8 cellular contexts compared by ENCODE assay signal in the genomic region with DNA sequence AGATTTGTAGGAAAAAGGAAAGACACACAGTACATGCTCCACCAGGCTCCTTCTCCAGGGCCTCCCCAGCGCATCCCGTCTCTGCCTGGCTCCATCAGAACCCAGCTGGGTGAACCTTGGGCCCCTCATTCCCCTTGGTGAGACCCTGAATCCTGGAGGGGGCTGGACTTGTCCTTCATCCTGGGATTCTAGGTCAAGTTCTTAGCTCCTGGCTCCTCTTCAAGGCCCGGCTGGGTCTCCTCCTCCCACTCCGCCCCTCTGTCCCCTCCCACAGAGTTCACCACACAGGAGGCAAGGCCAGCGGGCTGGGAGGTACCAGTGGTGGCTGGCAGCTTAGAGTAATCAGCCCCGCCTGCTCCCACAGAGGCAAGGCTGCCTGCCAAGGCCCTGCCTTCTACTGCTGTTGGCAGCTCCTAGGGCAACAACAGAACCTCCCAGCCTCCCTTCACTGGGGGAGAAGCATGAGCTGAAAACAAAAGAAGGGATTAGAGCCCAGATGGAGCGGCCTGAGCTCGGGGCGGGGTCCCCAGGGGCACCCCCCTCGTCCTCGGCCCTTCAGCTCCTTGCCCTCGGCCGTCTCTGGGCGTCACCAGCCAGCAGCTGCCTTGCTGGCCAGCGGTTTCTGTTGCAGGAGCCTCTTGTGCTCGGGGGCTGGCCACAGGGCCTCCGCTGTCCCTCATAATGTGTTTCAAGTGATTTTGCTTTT. TPM values are rescaled to one million over a fixed set of nuclear protein-coding genes. Genes with fewer than 3 reads are reported as not detected.
DNase-seq lines count a peak whose midpoint lies in the region; ATAC-seq and TF ChIP-seq lines count a peak whose summit lies in the region.

No MANE protein-coding gene starts in this region.

- H3K4me3 ChIP-seq in BLaER1 (peak overlapping the region; percentile 35), ascending aorta (peak overlapping the region; percentile 48 to 58)

- no peaks in the 10 kb centered on the region for H3K36me3 ChIP-seq in BLaER1
- no peaks in the 10 kb centered on the region for H3K36me3 ChIP-seq in ascending aorta

- H4K5ac ChIP-seq in H9 (ENCODE audit: insufficient read length, low read depth, low read length) = no peak overlapping the region

- no peak overlapping the region for H2BK20ac ChIP-seq in H9 (ENCODE audit: low read depth, low read length, poor library complexity, severe bottlenecking)

- H3K23ac ChIP-seq in H9 (ENCODE audit: insufficient read length, low read depth, low read length) = no peak overlapping the region

- peak overlapping the region in 2 of 3 experiments; percentile 44 to 92; a peak in 2 of 7 replicates for H3K27ac Mint-ChIP-seq in H9

- H3K27ac ChIP-seq in BLaER1 (peak overlapping the region; percentile 85), H9 (ENCODE audit: insufficient read length, low read depth, low read length) (no peak overlapping the region), ascending aorta (peak overlapping the region; percentile 95 to 97)

- no peak overlapping the region for H4K8ac ChIP-seq in H9 (replicated peaks; ENCODE audit: insufficient read length, low read depth, low read length)

- peaks cover 3% of the 10 kb centered on the region; the same call in 1 of the 2 replicates for H3K27me3 Mint-ChIP-seq in H9 (ENCODE audit: low read depth)

- no peak overlapping the region for H3K4me3 Mint-ChIP-seq in H9

- H3K4me1 ChIP-seq in BLaER1 (peaks cover 99% of the 10 kb centered on the region), H9 (ENCODE audit: insufficient read depth, low read length) (no peaks in the 10 kb centered on the region; the same call in 1 of the 2 replicates), ascending aorta (peaks cover 11 to 33% of the 10 kb centered on the region in 2 donors)

- no peaks in the 10 kb centered on the region; a peak in 1 of 7 replicates for H3K36me3 Mint-ChIP-seq in H9 (ENCODE audit: insufficient read depth in 1 of 3, low read depth in 3 of 3)

- H3K79me2 ChIP-seq in H9 (ENCODE audit: insufficient read depth, low read length) = no peaks in the 10 kb centered on the region

- H4K20me1 ChIP-seq in BLaER1 (no peaks in the 10 kb centered on the region), H9 (ENCODE audit: control insufficient read depth, insufficient read depth, insufficient read length) (no peaks in the 10 kb centered on the region)

- no peak overlapping the region for H2BK120ac ChIP-seq in H9 (ENCODE audit: low read depth, low read length, poor library complexity, severe bottlenecking)

- H3K9ac ChIP-seq in BLaER1 (peak overlapping the region; percentile 73), H9 (ENCODE audit: extremely low read depth, insufficient read length, low read length) (no peak overlapping the region)

- WGBS in H9 (ENCODE audit: extremely low coverage, insufficient read length, low lambda C conversion rate) = no CpG with 5 or more reads among the region's 17 CpGs

- H3K9me3 ChIP-seq in BLaER1 (no peaks in the 10 kb centered on the region), H9 (ENCODE audit: control insufficient read depth, low read depth, low read length) (no peaks in the 10 kb centered on the region), ascending aorta (no peaks in the 10 kb centered on the region)

- peak overlapping the region; percentile 50 for H3K14ac ChIP-seq in H9 (ENCODE audit: insufficient read depth, low read length)

- ATAC-seq in left cardiac atrium (peak; percentile 92 to 93), GM21526 (IDR thresholded peaks at IDR 0.05; ENCODE audit: low FRiP score, unreplicated experiment) (no peak)

- H3T11ph ChIP-seq in H9 (ENCODE audit: low read length) = no peak overlapping the region

- no peak overlapping the region for H3K56ac ChIP-seq in H9 (ENCODE audit: insufficient read length, low read depth, low read length)

- DNase-seq in H9 (peak; percentile 85), NCI-H510A treated with DMSO at 0.1 percent for 48 hours (lab: John Stamatoyannopoulos, UW) (peak; percentile 95), ascending aorta (ENCODE audit: low spot score in 2 of 2) (peak; percentile 97 to 99), left cardiac atrium (peak; percentile 98), posterior vena cava (ENCODE audit: low spot score) (peak; percentile 97), NK-92 (lab: John Stamatoyannopoulos, UW; ENCODE audit: unreplicated experiment) (no peak)

- no peak overlapping the region for H2BK5ac ChIP-seq in H9 (ENCODE audit: insufficient read length, low read length)

- H3K9me3 Mint-ChIP-seq in H9 = no peaks in the 10 kb centered on the region

- no peaks in the 10 kb centered on the region for H3K79me1 ChIP-seq in H9 (ENCODE audit: insufficient read depth, low read depth, low read length, poor library complexity, severe bottlenecking)

- H4K91ac ChIP-seq in H9 (ENCODE audit: insufficient read length, low read depth, low read length) = no peak overlapping the region

- H3K27me3 ChIP-seq in BLaER1 (no peaks in the 10 kb centered on the region), H9 (ENCODE audit: insufficient read depth, low read length) (no peaks in the 10 kb centered on the region), ascending aorta (no peaks in the 10 kb centered on the region)

- TF ChIP-seq CTCF in H9 (conservative IDR thresholded peaks at IDR 0.05) (no peak), ascending aorta (IDR thresholded peaks at IDR 0.05) (no peak)

- no peak overlapping the region for H2AK5ac ChIP-seq in H9 (ENCODE audit: insufficient read length, low read length)

- no peak overlapping the region for H3K4ac ChIP-seq in H9 (ENCODE audit: low read depth, low read length)

- no peak overlapping the region for H2BK12ac ChIP-seq in H9 (ENCODE audit: insufficient read length, low read depth, low read length)

- H3K18ac ChIP-seq in H9 (ENCODE audit: insufficient read length, low read depth, low read length) = peak overlapping the region; percentile 51

- peaks cover 18 to 27% of the 10 kb centered on the region in 2 experiments for H3K4me1 Mint-ChIP-seq in H9

- peak overlapping the region; percentile 75 for H3K4me2 ChIP-seq in BLaER1
- no peak overlapping the region for H3K4me2 ChIP-seq in H9 (ENCODE audit: insufficient read depth, insufficient read length, low read length)

- no peak overlapping the region for H2AFZ ChIP-seq in H9 (ENCODE audit: low read length)

- no peaks in the 10 kb centered on the region for H3K23me2 ChIP-seq in H9 (ENCODE audit: insufficient read length, low read depth, low read length, poor library complexity, severe bottlenecking)

- intact Hi-C loops in ascending aorta (cut with DNase I) (loop anchor here (1.0 to 2.0 kb wide), 4 partner anchors 24 to 62 kb away; a partner anchor contains a TSS), left cardiac atrium (cut with DNase I) (loop anchor here in 1 of 2 donors (5.0 kb wide), 1 partner anchor 49 kb away; a partner anchor contains a TSS), posterior vena cava (cut with DNase I) (no loop called here)

- H2BK15ac ChIP-seq in H9 (ENCODE audit: low read depth, low read length) = no peak overlapping the region

RNA-seq across cellular contexts. Expression of a gene that starts 49.4 kb away (rescaled TPM):
- 251 and 255 TPM in 2 replicates for total RNA-seq in H9 (2021)
- total RNA-seq in ascending aorta = 96.6 TPM
- total RNA-seq in left cardiac atrium = 100 to 1,000 TPM; 131 to 165 TPM
- 100 to 1,000 TPM; 159 to 191 TPM for total RNA-seq in posterior vena cava
